In genomic region chr3:27728195-27729087, GRCh38 we compare ENCODE assay signal across 10 cellular contexts. TPM values are rescaled to one million over a fixed set of nuclear protein-coding genes. Genes with fewer than 3 reads are reported as not detected.
DNase-seq lines count a peak whose midpoint lies in the region; ATAC-seq, FAIRE-seq and TF ChIP-seq lines count a peak whose summit lies in the region.
"Had no signal": no experiment of that assay in that cellular context is flagged by ENCODE, and none has a peak within 500 bp of the region (broad histone marks: within the 10 kb centered on the region; RNA-seq: fewer than 3 reads in every experiment).

No MANE protein-coding gene starts in this region.

- H3K4me1 Mint-ChIP-seq in IgD-negative memory B cell (peaks cover 13 to 19% (median 18%) of the 10 kb centered on the region in 3 donors), Caco-2 (ENCODE audit: low read depth, unreplicated experiment) (no peaks in the 10 kb centered on the region)

- H3K4me1 ChIP-seq in pancreas (peaks cover 0 to 11% (median 0%) of the 10 kb centered on the region in 3 donors), Caco-2 (no peaks in the 10 kb centered on the region), colonic mucosa (no peaks in the 10 kb centered on the region)

- FAIRE-seq in pancreas (lab: Jason Lieb, UNC) = no peak

- H3K27ac Mint-ChIP-seq in IgD-negative memory B cell (peak overlapping the region in 1 of 3 donors; percentile 9), Caco-2 (ENCODE audit: unreplicated experiment) (no peak overlapping the region)

- no peaks in the 10 kb centered on the region for H3K36me3 Mint-ChIP-seq in IgD-negative memory B cell
- H3K36me3 Mint-ChIP-seq in Caco-2 (ENCODE audit: insufficient read depth, unreplicated experiment) = no peaks in the 10 kb centered on the region

- H3K27me3 ChIP-seq in pancreas (peaks cover 12 to 56% (median 20%) of the 10 kb centered on the region in 4 donors), Caco-2 (replicated peaks; ENCODE audit: control insufficient read depth, insufficient read depth, low read length) (no peaks in the 10 kb centered on the region), colonic mucosa (peaks cover 71% of the 10 kb centered on the region)

- TF ChIP-seq CTCF in pancreas (IDR thresholded peaks at IDR 0.05) = no peak
- TF ChIP-seq CTCF in Caco-2 (IDR thresholded peaks at IDR 0.05; ENCODE audit: insufficient read depth in 1 of 2, low read depth in 1 of 2, low read length in 1 of 2, severe bottlenecking in 1 of 2, unreplicated experiment in 1 of 2) = no peak
- TF ChIP-seq CTCF in colonic mucosa (IDR thresholded peaks at IDR 0.05) = no peak

- POLR2A ChIA-PET in Caco-2 (lab: Charles Lee) = no interaction called here

- BruUV-seq in Caco-2 (replicated peaks; lab: Mats Ljungman, UMichigan) = no TSS peak

- H3K9ac ChIP-seq in colonic mucosa (ENCODE audit: low read depth in 2 of 2, low read length in 2 of 2) = no peak overlapping the region

- DNase-seq in NCI-H524 (lab: John Stamatoyannopoulos, UW) (peak; percentile 64 to 70), NCI-H524 treated with DMSO at 0.1 percent for 48 hours (lab: John Stamatoyannopoulos, UW) (no peak), dermis blood vessel endothelial cell (peak; percentile 10), pancreas (no peak), Caco-2 (no peak), colonic mucosa (no peak)
- DNase-seq: hippocampal formation had no signal

- peaks cover 0 to 3% (median 0%) of the 10 kb centered on the region in 3 donors for H3K9me3 Mint-ChIP-seq in IgD-negative memory B cell
- H3K9me3 Mint-ChIP-seq in Caco-2 (ENCODE audit: unreplicated experiment) = no peaks in the 10 kb centered on the region

- intact Hi-C loops in pancreas (cut with DNase I) = no loop called here
- intact Hi-C loops in Caco-2 (cut with micrococcal nuclease; ENCODE audit: unreplicated experiment) = no loop called here
- intact Hi-C loops in colonic mucosa (cut with DNase I) = no loop called here

- H3K36me3 ChIP-seq in pancreas (no peaks in the 10 kb centered on the region), Caco-2 (ENCODE audit: control insufficient read depth, insufficient read depth, low read length) (no peaks in the 10 kb centered on the region), colonic mucosa (no peaks in the 10 kb centered on the region)

- peak overlapping the region in 2 of 4 donors; percentile 3 to 15 for H3K4me3 ChIP-seq in pancreas
- no peak overlapping the region for H3K4me3 ChIP-seq in Caco-2 (ENCODE audit: low read depth, low read length)
- H3K4me3 ChIP-seq in colonic mucosa = no peak overlapping the region

- H3K27ac ChIP-seq in pancreas (no peak overlapping the region), colonic mucosa (no peak overlapping the region)

- WGBS in pancreas, 2 donors = 5% methylated on average over 35 of the region's 35 CpGs

- CTCF ChIA-PET in Caco-2 (lab: Charles Lee) = interaction anchor here (1.4 kb wide), 1 partner anchor 17 kb away, joined by 3 read pairs; no protein-coding TSS in a partner anchor

- H3K4me3 Mint-ChIP-seq in IgD-negative memory B cell (peak overlapping the region; percentile 27 to 87 (median 50)), Caco-2 (ENCODE audit: unreplicated experiment) (no peak overlapping the region)

- H3K9me3 ChIP-seq in pancreas (no peaks in the 10 kb centered on the region), Caco-2 (no peaks in the 10 kb centered on the region), colonic mucosa (no peaks in the 10 kb centered on the region)

- H3K27me3 Mint-ChIP-seq in IgD-negative memory B cell (peaks cover 75% of the 10 kb centered on the region), Caco-2 (ENCODE audit: insufficient read depth, unreplicated experiment) (peaks cover 30% of the 10 kb centered on the region)

- ATAC-seq in pancreas (peak; percentile 48 to 73 (median 63)), GM19455 (IDR thresholded peaks at IDR 0.05; ENCODE audit: unreplicated experiment) (no peak)

RNA-seq across cellular contexts. Expression of gene EOMES, which starts 6.3 kb away (rescaled TPM):
- polyA plus RNA-seq in IgD-negative memory B cell = 1.1 TPM
- not detected in 2 replicates for total RNA-seq in dermis blood vessel endothelial cell
- under 1 TPM; 0.09 to 0.41 (median 0.29) TPM for total RNA-seq in pancreas
- under 1 TPM; 0.05 to 0.08 TPM for polyA plus RNA-seq in pancreas
- total RNA-seq in Caco-2 (2022) = 0.43 and 0.53 TPM in 2 replicates
- under 1 TPM in 1 of 2 donors, not detected in 1; 0.20 TPM for total RNA-seq in colonic mucosa
- total RNA-seq: RPMI7951 had no signal

Comparison
In these comparisons a context has a peak if more than half of its experiments do, and no peak if none do; other contexts are left out.
1. DNase-seq: peak in NCI-H524 (2 of 2) and dermis blood vessel endothelial cell (single experiment); none in NCI-H524 treated with DMSO at 0.1 percent for 48 hours (single experiment), pancreas (0 of 6), Caco-2 (0 of 2) and colonic mucosa (single experiment).